1 cellular context compared by ENCODE assay signal in genomic region chr19:14496029-14496848, GRCh38.
TF ChIP-seq lines count a peak whose summit lies in the region.

A gene with protein sequence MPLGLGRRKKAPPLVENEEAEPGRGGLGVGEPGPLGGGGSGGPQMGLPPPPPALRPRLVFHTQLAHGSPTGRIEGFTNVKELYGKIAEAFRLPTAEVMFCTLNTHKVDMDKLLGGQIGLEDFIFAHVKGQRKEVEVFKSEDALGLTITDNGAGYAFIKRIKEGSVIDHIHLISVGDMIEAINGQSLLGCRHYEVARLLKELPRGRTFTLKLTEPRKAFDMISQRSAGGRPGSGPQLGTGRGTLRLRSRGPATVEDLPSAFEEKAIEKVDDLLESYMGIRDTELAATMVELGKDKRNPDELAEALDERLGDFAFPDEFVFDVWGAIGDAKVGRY (minus strand): TSS chr19:14496127. CDS start chr19:14482976, 13,151 bp downstream.

TF ChIP-seq in HepG2, 621 proteins besides CTCF, POLR2A, EP300 and RAD21 (continued from another document and continues in another):
- 0 out of 2 replicates have a peak, but pooled peaks have one; percentile 60 for TF ChIP-seq ZNF160 (CRISPR knock-in tag; IDR thresholded peaks at IDR 0.05)
- no peak for TF ChIP-seq ZNF296 (CRISPR knock-in tag; conservative IDR thresholded peaks at IDR 0.05)
- TF ChIP-seq REXO4 (CRISPR knock-in tag; IDR thresholded peaks at IDR 0.05; ENCODE audit: borderline replicate concordance): no peak
- TF ChIP-seq, protein P1, sequence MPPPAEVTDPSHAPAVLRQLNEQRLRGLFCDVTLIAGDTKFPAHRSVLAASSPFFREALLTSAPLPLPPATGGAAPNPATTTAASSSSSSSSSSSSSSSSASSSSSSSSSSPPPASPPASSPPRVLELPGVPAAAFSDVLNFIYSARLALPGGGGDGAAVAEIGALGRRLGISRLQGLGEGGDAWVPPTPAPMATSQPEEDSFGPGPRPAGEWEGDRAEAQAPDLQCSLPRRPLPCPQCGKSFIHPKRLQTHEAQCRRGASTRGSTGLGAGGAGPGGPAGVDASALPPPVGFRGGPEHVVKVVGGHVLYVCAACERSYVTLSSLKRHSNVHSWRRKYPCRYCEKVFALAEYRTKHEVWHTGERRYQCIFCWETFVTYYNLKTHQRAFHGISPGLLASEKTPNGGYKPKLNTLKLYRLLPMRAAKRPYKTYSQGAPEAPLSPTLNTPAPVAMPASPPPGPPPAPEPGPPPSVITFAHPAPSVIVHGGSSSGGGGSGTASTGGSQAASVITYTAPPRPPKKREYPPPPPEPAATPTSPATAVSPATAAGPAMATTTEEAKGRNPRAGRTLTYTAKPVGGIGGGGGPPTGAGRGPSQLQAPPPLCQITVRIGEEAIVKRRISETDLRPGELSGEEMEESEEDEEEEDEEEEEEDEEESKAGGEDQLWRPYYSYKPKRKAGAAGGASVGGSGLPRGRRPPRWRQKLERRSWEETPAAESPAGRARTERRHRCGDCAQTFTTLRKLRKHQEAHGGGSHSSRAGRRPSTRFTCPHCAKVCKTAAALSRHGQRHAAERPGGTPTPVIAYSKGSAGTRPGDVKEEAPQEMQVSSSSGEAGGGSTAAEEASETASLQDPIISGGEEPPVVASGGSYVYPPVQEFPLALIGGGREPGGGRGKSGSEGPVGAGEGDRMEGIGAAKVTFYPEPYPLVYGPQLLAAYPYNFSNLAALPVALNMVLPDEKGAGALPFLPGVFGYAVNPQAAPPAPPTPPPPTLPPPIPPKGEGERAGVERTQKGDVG (CRISPR knock-in tag; IDR thresholded peaks at IDR 0.05; ENCODE audit: borderline replicate concordance): 0 out of 2 replicates have a peak, but pooled peaks have one; percentile 57
- TF ChIP-seq, protein P2, sequence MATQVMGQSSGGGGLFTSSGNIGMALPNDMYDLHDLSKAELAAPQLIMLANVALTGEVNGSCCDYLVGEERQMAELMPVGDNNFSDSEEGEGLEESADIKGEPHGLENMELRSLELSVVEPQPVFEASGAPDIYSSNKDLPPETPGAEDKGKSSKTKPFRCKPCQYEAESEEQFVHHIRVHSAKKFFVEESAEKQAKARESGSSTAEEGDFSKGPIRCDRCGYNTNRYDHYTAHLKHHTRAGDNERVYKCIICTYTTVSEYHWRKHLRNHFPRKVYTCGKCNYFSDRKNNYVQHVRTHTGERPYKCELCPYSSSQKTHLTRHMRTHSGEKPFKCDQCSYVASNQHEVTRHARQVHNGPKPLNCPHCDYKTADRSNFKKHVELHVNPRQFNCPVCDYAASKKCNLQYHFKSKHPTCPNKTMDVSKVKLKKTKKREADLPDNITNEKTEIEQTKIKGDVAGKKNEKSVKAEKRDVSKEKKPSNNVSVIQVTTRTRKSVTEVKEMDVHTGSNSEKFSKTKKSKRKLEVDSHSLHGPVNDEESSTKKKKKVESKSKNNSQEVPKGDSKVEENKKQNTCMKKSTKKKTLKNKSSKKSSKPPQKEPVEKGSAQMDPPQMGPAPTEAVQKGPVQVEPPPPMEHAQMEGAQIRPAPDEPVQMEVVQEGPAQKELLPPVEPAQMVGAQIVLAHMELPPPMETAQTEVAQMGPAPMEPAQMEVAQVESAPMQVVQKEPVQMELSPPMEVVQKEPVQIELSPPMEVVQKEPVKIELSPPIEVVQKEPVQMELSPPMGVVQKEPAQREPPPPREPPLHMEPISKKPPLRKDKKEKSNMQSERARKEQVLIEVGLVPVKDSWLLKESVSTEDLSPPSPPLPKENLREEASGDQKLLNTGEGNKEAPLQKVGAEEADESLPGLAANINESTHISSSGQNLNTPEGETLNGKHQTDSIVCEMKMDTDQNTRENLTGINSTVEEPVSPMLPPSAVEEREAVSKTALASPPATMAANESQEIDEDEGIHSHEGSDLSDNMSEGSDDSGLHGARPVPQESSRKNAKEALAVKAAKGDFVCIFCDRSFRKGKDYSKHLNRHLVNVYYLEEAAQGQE (IDR thresholded peaks at IDR 0.05; ENCODE audit: borderline replicate concordance in 1 of 2, low read depth in 1 of 2, low read length in 2 of 2): no peak
- TF ChIP-seq ZNF841 (CRISPR knock-in tag; IDR thresholded peaks at IDR 0.05; ENCODE audit: borderline replicate concordance): 0 out of 2 replicates have a peak, but pooled peaks have one; percentile 65
- TF ChIP-seq, protein P3, sequence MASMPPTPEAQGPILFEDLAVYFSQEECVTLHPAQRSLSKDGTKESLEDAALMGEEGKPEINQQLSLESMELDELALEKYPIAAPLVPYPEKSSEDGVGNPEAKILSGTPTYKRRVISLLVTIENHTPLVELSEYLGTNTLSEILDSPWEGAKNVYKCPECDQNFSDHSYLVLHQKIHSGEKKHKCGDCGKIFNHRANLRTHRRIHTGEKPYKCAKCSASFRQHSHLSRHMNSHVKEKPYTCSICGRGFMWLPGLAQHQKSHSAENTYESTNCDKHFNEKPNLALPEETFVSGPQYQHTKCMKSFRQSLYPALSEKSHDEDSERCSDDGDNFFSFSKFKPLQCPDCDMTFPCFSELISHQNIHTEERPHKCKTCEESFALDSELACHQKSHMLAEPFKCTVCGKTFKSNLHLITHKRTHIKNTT (CRISPR knock-in tag; IDR thresholded peaks at IDR 0.05): no peak
- peak; percentile 81 for TF ChIP-seq TAF15 (IDR thresholded peaks at IDR 0.05; ENCODE audit: low read depth, low read length, poor library complexity, severe bottlenecking)
- TF ChIP-seq, protein P4, sequence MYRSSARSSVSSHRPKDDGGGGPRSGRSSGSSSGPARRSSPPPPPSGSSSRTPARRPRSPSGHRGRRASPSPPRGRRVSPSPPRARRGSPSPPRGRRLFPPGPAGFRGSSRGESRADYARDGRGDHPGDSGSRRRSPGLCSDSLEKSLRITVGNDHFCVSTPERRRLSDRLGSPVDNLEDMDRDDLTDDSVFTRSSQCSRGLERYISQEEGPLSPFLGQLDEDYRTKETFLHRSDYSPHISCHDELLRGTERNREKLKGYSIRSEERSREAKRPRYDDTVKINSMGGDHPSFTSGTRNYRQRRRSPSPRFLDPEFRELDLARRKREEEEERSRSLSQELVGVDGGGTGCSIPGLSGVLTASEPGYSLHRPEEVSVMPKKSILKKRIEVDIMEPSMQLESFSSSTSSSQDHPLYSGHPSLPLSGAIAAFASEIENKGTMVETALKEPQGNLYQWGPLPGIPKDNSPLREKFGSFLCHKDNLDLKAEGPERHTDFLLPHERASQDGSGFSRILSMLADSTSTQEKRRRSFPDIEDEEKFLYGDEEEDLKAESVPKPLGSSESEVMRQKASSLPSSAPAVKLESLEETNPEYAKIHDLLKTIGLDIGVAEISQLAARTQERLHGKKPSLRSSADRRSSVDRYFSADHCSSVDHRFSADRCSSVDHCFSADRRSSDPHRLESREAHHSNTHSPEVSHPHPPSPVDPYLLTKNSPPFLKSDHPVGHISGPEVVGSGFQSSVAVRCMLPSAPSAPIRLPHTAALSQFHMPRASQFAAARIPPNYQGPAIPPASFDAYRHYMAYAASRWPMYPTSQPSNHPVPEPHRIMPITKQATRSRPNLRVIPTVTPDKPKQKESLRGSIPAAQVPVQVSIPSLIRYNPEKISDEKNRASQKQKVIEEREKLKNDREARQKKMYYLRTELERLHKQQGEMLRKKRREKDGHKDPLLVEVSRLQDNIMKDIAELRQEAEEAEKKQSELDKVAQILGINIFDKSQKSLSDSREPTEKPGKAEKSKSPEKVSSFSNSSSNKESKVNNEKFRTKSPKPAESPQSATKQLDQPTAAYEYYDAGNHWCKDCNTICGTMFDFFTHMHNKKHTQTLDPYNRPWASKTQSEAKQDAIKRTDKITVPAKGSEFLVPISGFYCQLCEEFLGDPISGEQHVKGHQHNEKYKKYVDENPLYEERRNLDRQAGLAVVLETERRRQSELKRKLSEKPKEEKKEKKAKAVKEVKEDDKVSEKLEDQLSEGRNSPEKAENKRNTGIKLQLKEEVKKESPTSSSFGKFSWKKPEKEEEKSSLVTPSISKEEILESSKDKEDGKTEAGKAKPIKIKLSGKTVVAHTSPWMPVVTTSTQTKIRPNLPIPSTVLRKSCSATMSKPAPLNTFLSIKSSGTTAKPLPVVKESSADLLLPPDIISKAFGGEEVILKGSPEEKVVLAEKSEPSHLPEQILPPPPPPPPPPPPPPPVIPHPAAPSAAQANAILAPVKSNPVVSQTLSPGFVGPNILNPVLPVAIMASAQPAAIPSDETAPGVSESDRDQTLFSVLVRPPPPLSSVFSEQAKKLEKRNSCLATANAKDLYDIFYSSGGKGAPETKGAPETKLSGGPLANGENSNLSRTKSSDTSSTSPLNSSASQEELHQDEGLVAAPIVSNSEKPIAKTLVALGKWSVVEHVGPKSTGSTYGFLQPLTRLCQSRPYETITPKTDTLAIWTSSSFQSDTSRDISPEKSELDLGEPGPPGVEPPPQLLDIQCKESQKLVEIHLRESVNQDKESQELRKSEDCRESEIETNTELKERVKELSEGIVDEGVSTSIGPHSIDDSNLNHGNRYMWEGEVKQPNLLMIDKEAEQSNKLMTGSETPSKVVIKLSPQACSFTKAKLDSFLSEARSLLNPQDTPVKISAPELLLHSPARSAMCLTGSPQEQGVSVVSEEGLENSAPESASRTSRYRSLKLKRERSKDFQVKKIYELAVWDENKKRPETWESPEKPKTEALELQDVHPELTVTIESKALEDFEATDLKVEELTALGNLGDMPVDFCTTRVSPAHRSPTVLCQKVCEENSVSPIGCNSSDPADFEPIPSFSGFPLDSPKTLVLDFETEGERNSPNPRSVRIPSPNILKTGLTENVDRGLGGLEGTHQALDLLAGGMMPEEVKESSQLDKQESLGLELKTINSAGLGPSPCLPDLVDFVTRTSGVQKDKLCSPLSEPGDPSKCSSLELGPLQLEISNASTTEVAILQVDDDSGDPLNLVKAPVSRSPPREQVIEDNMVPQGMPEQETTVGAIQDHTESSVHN (CRISPR knock-in tag; IDR thresholded peaks at IDR 0.05): no peak
- no peak for TF ChIP-seq ZFP36L1 (CRISPR knock-in tag; IDR thresholded peaks at IDR 0.05)
- TF ChIP-seq FOXA3 (CRISPR knock-in tag; IDR thresholded peaks at IDR 0.05): peak; percentile 50; the same call in 1 of the 2 replicates
- TF ChIP-seq, protein P5, sequence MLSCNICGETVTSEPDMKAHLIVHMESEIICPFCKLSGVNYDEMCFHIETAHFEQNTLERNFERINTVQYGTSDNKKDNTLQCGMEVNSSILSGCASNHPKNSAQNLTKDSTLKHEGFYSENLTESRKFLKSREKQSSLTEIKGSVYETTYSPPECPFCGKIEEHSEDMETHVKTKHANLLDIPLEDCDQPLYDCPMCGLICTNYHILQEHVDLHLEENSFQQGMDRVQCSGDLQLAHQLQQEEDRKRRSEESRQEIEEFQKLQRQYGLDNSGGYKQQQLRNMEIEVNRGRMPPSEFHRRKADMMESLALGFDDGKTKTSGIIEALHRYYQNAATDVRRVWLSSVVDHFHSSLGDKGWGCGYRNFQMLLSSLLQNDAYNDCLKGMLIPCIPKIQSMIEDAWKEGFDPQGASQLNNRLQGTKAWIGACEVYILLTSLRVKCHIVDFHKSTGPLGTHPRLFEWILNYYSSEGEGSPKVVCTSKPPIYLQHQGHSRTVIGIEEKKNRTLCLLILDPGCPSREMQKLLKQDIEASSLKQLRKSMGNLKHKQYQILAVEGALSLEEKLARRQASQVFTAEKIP (CRISPR knock-in tag; IDR thresholded peaks at IDR 0.05; ENCODE audit: borderline replicate concordance): no peak
- TF ChIP-seq BORCS8-MEF2B (CRISPR knock-in tag; IDR thresholded peaks at IDR 0.05): peak; percentile 23; the same call in 1 of the 2 replicates
- peak; percentile 45; the same call in 1 of the 2 replicates for TF ChIP-seq THAP9 (CRISPR knock-in tag; IDR thresholded peaks at IDR 0.05; ENCODE audit: borderline replicate concordance)
- no peak; the same call in 1 of the 2 replicates for TF ChIP-seq SNAPC4 (CRISPR knock-in tag; IDR thresholded peaks at IDR 0.05)
- TF ChIP-seq ATF7-NPFF (CRISPR knock-in tag; IDR thresholded peaks at IDR 0.05; ENCODE audit: low read depth): peak; percentile 82
